8 cellular contexts compared by ENCODE assay signal in genomic region chr15:63473999-63474809, GRCh38. TPM values are rescaled to one million over a fixed set of nuclear protein-coding genes. Genes with fewer than 3 reads are reported as not detected.
DNase-seq lines count a peak whose midpoint lies in the region; ATAC-seq and TF ChIP-seq lines count a peak whose summit lies in the region.

No MANE protein-coding gene starts in this region.

- ATAC-seq in HG03139 (IDR thresholded peaks at IDR 0.05; ENCODE audit: unreplicated experiment): peak; percentile 59
- peak; percentile 30 for ATAC-seq in RWPE2 (ENCODE audit: low read depth)

- H3K9me3 ChIP-seq in RWPE2 (ENCODE audit: severe bottlenecking) (no peaks in the 10 kb centered on the region), mucosa of rectum (ENCODE audit: control insufficient read depth in 2 of 2, low read length in 2 of 2) (no peaks in the 10 kb centered on the region)

- in situ Hi-C loops in brain microvascular endothelial cell (cut with HindIII; ENCODE audit: low pct_ligation_motif_present, low sequenced_read_pairs): no loop called here

- DNase-seq in CD1c-positive myeloid dendritic cell (ENCODE audit: extremely low spot score) (peak; percentile 67), RWPE2 (ENCODE audit: low spot score) (no peak), brain microvascular endothelial cell (peak; percentile 86), pons (ENCODE audit: low spot score) (no peak), dermis blood vessel endothelial cell (no peak)

- H3K36me3 ChIP-seq in RWPE2 (ENCODE audit: low read depth) (no peaks in the 10 kb centered on the region), brain microvascular endothelial cell (replicated peaks) (no peaks in the 10 kb centered on the region), mucosa of rectum (ENCODE audit: control insufficient read depth in 2 of 2, insufficient read depth in 2 of 2, low read length in 2 of 2) (no peaks in the 10 kb centered on the region)

- peak; percentile 30 for TF ChIP-seq POLR2A in GM19099 (IDR thresholded peaks at IDR 0.05; ENCODE audit: extremely low read depth, insufficient read length, low read depth)

- peaks cover 11% of the 10 kb centered on the region for H3K4me1 ChIP-seq in RWPE2 (ENCODE audit: insufficient read depth, poor library complexity, severe bottlenecking)
- H3K4me1 ChIP-seq in mucosa of rectum (ENCODE audit: control insufficient read depth in 2 of 2, insufficient read depth in 2 of 2, low read length in 2 of 2): peaks cover 34 to 39% of the 10 kb centered on the region in 2 donors

- H3K27ac ChIP-seq in RWPE2 (ENCODE audit: poor library complexity, severe bottlenecking) (no peak overlapping the region), brain microvascular endothelial cell (peak overlapping the region; percentile 31), mucosa of rectum (ENCODE audit: low read depth in 2 of 2, low read length in 2 of 2) (peak overlapping the region; percentile 86 to 92)

- H3K9ac ChIP-seq in mucosa of rectum (ENCODE audit: low read depth in 1 of 2, low read length in 2 of 2): peak overlapping the region; percentile 38 to 48

- no peak for TF ChIP-seq CTCF in RWPE2 (IDR thresholded peaks at IDR 0.05; ENCODE audit: poor library complexity, severe bottlenecking)
- peak; percentile 43 for TF ChIP-seq CTCF in brain microvascular endothelial cell (IDR thresholded peaks at IDR 0.05; ENCODE audit: low read depth, low read length, missing control alignments)

- no peaks in the 10 kb centered on the region for H3K27me3 ChIP-seq in RWPE2 (ENCODE audit: insufficient read depth, poor library complexity, severe bottlenecking)
- no peaks in the 10 kb centered on the region for H3K27me3 ChIP-seq in brain microvascular endothelial cell (replicated peaks)
- H3K27me3 ChIP-seq in mucosa of rectum (ENCODE audit: control insufficient read depth in 2 of 2, insufficient read depth in 2 of 2, low read length in 2 of 2): no peaks in the 10 kb centered on the region

- H3K4me3 ChIP-seq in RWPE2 (ENCODE audit: severe bottlenecking): no peak overlapping the region
- no peak overlapping the region for H3K4me3 ChIP-seq in brain microvascular endothelial cell (ENCODE audit: low read depth, low read length)
- peak overlapping the region; percentile 24 to 39 for H3K4me3 ChIP-seq in mucosa of rectum (ENCODE audit: low read length in 2 of 2)

RNA-seq across cellular contexts. Expression of gene USP3, which starts 30.2 kb away (rescaled TPM):
- 39.7 and 47.6 TPM in 2 replicates for total RNA-seq in dermis blood vessel endothelial cell

Comparison
In these comparisons a context has a peak if more than half of its experiments do, and no peak if none do; other contexts are left out.
1. DNase-seq: peak in CD1c-positive myeloid dendritic cell (single experiment) and brain microvascular endothelial cell (single experiment); none in RWPE2 (single experiment), pons (single experiment) and dermis blood vessel endothelial cell (single experiment).
2. H3K4me3 ChIP-seq: peak in mucosa of rectum (2 of 2); none in RWPE2 (single experiment) and brain microvascular endothelial cell (single experiment).